ENCODE assay signal across 8 cellular contexts in genomic region chr14:99628832-99629618, GRCh38. TPM values are rescaled to one million over a fixed set of nuclear protein-coding genes. Genes with fewer than 3 reads are reported as not detected.
DNase-seq lines count a peak whose midpoint lies in the region; ATAC-seq lines count a peak whose summit lies in the region.

No MANE protein-coding gene starts in this region.

- no peaks in the 10 kb centered on the region for H3K9me3 Mint-ChIP-seq in activated CD4-positive, alpha-beta memory T cell treated with anti-CD3 and anti-CD28 coated beads, Interleukin-2, amount 10 ng/mL, durations not matched to agents 7 days and 5 days
- no peaks in the 10 kb centered on the region for H3K9me3 Mint-ChIP-seq in memory B cell

- CTCF ChIA-PET in activated CD4-positive, alpha-beta memory T cell treated with anti-CD3 and anti-CD28 coated beads, Interleukin-2, amount 10 ng/mL, durations not matched to agents 7 days and 5 days (lab: Charles Lee): interaction anchor here (0.6 to 1.8 kb wide), 12 partner anchors 10 to 343 kb away, joined by 3 to 6 read pairs (median 4); partner anchors contain the start of gene CYP46A1

- H3K4me1 Mint-ChIP-seq in activated CD4-positive, alpha-beta memory T cell treated with anti-CD3 and anti-CD28 coated beads, Interleukin-2, amount 10 ng/mL, durations not matched to agents 7 days and 5 days: peaks cover 4% of the 10 kb centered on the region
- peaks cover 5% of the 10 kb centered on the region for H3K4me1 Mint-ChIP-seq in memory B cell

- H3K27me3 Mint-ChIP-seq in activated CD4-positive, alpha-beta memory T cell treated with anti-CD3 and anti-CD28 coated beads, Interleukin-2, amount 10 ng/mL, durations not matched to agents 7 days and 5 days: peaks cover 2% of the 10 kb centered on the region
- peaks cover 30% of the 10 kb centered on the region for H3K27me3 Mint-ChIP-seq in memory B cell

- ATAC-seq in HG03342 (IDR thresholded peaks at IDR 0.05; ENCODE audit: unreplicated experiment): peak; percentile 58
- peak; percentile 69 for ATAC-seq in memory B cell (ENCODE audit: low read depth)

- no peak overlapping the region for H3K4me3 Mint-ChIP-seq in activated CD4-positive, alpha-beta memory T cell treated with anti-CD3 and anti-CD28 coated beads, Interleukin-2, amount 10 ng/mL, durations not matched to agents 7 days and 5 days
- no peak overlapping the region for H3K4me3 Mint-ChIP-seq in memory B cell

- H3K27ac Mint-ChIP-seq in activated CD4-positive, alpha-beta memory T cell treated with anti-CD3 and anti-CD28 coated beads, Interleukin-2, amount 10 ng/mL, durations not matched to agents 7 days and 5 days: no peak overlapping the region
- no peak overlapping the region for H3K27ac Mint-ChIP-seq in memory B cell

- POLR2A ChIA-PET in activated CD4-positive, alpha-beta memory T cell treated with anti-CD3 and anti-CD28 coated beads, Interleukin-2, amount 10 ng/mL, durations not matched to agents 7 days and 5 days (lab: Charles Lee): no interaction called here

- H3K36me3 Mint-ChIP-seq in activated CD4-positive, alpha-beta memory T cell treated with anti-CD3 and anti-CD28 coated beads, Interleukin-2, amount 10 ng/mL, durations not matched to agents 7 days and 5 days (ENCODE audit: low read depth): no peaks in the 10 kb centered on the region
- no peaks in the 10 kb centered on the region for H3K36me3 Mint-ChIP-seq in memory B cell

- DNase-seq in DMS 273 (lab: John Stamatoyannopoulos, UW; ENCODE audit: unreplicated experiment) (peak; percentile 83), DMS 273 treated with DMSO at 0.1 percent for 48 hours (lab: John Stamatoyannopoulos, UW) (no peak), NCI-H748 treated with DMSO at 0.1 percent for 48 hours (lab: John Stamatoyannopoulos, UW) (peak; percentile 60), memory B cell (ENCODE audit: low spot score in 2 of 2) (peak; percentile 15 to 57)
- peak; percentile 70 for DNase-seq in activated CD4-positive, alpha-beta memory T cell treated with anti-CD3 and anti-CD28 coated beads, Interleukin-2, amount 10 ng/mL, durations not matched to agents 7 days and 5 days
- peak; percentile 23 for DNase-seq in effector CD8-positive, alpha-beta T cell (lab: John Stamatoyannopoulos, UW)
- peak; percentile 40 to 48 for DNase-seq in stimulated activated CD8-positive, alpha-beta memory T cell treated with anti-CD3 and anti-CD28 coated beads, Interleukin-15, amount 100 ng/mL, for 48 hours (ENCODE audit: low read depth in 2 of 2)

RNA-seq across cellular contexts. Expression of gene HHIPL1, which starts 15.9 kb away (rescaled TPM):
- under 1 TPM; 0.08 to 0.10 TPM for total RNA-seq in activated CD4-positive, alpha-beta memory T cell treated with anti-CD3 and anti-CD28 coated beads, Interleukin-2, amount 10 ng/mL, durations not matched to agents 7 days and 5 days

RNA-seq across cellular contexts. Expression of gene CCDC85C, which starts 25.0 kb away (rescaled TPM):
- total RNA-seq in activated CD4-positive, alpha-beta memory T cell treated with anti-CD3 and anti-CD28 coated beads, Interleukin-2, amount 10 ng/mL, durations not matched to agents 7 days and 5 days: 10 to 100 TPM; 10.2 to 11.7 TPM

RNA-seq across cellular contexts. Expression of gene CYP46A1, which starts 55.1 kb away (rescaled TPM):
- under 1 TPM; 0.13 to 0.23 TPM for total RNA-seq in activated CD4-positive, alpha-beta memory T cell treated with anti-CD3 and anti-CD28 coated beads, Interleukin-2, amount 10 ng/mL, durations not matched to agents 7 days and 5 days
